1 cellular context compared by ENCODE assay signal in genomic region chr17:42964161-42964932, GRCh38.
A peak's percentile ranks its signal among the peaks of the same experiment; 100 is the strongest.
TF ChIP-seq lines count a peak whose summit lies in the region.

Gene AARSD1 (minus strand): TSS chr17:42964454. CDS start chr17:42964440, 14 bp downstream.

TF ChIP-seq in K562, 482 proteins besides CTCF, POLR2A, EP300 and RAD21 (continued from another document and continues in another):
- TF ChIP-seq CSDE1 (IDR thresholded peaks at IDR 0.05) (peak in 1 of 2 experiments; percentile 46; a peak in 1 of 4 replicates), PML (IDR thresholded peaks at IDR 0.05; ENCODE audit: low read length) (peak; percentile 71; the same call in 1 of the 2 replicates), ZBTB43 (CRISPR knock-in tag; IDR thresholded peaks at IDR 0.05) (no peak), NRF1 (conservative IDR thresholded peaks at IDR 0.05 in 1 of 2, IDR thresholded peaks at IDR 0.05 in 1 of 2) (peak; percentile 97), EP400 (IDR thresholded peaks at IDR 0.05) (peak; percentile 94), CBX1 (IDR thresholded peaks at IDR 0.05; ENCODE audit: low read depth) (0 out of 2 replicates have a peak, but pooled peaks have one; percentile 30), BRF1 (IDR thresholded peaks at IDR 0.05; ENCODE audit: borderline replicate concordance, extremely low read depth, insufficient read length) (no peak), PKNOX1 (IDR thresholded peaks at IDR 0.05) (peak; percentile 87), NR3C1 (CRISPR knock-in tag; IDR thresholded peaks at IDR 0.05) (no peak), RBFOX2 (IDR thresholded peaks at IDR 0.05; ENCODE audit: low read depth, low read length) (peak; percentile 87), GABPA (tag; conservative IDR thresholded peaks at IDR 0.05; ENCODE audit: low read depth) (no peak), TEAD4 (IDR thresholded peaks at IDR 0.05; ENCODE audit: low read length) (peak; percentile 63; the same call in 1 of the 2 replicates), TEAD4 (CRISPR knock-in tag; IDR thresholded peaks at IDR 0.05; ENCODE audit: borderline replicate concordance) (no peak), PBX2 (CRISPR knock-in tag; IDR thresholded peaks at IDR 0.05; ENCODE audit: low read depth) (no peak), PBX2 (tag; conservative IDR thresholded peaks at IDR 0.05; ENCODE audit: low read depth) (no peak), HCFC1 (IDR thresholded peaks at IDR 0.05; ENCODE audit: low read depth, low read length) (peak; percentile 67), RBBP5 (IDR thresholded peaks at IDR 0.05; ENCODE audit: borderline replicate concordance, insufficient read depth, low read length, poor library complexity, severe bottlenecking) (peak; percentile 38), ETS1 (conservative IDR thresholded peaks at IDR 0.05; ENCODE audit: control insufficient read depth, low read depth, low read length) (peak; percentile 60; the same call in 1 of the 2 replicates), CBFB (CRISPR knock-in tag; IDR thresholded peaks at IDR 0.05) (peak; percentile 52; the same call in 1 of the 2 replicates), ZBTB9 (CRISPR knock-in tag; IDR thresholded peaks at IDR 0.05) (no peak), BHLHE40 (IDR thresholded peaks at IDR 0.05; ENCODE audit: low read length) (peak; percentile 63; the same call in 1 of the 2 replicates), ZFP1 (CRISPR knock-in tag; IDR thresholded peaks at IDR 0.05) (no peak), TCF7L2 (IDR thresholded peaks at IDR 0.05; ENCODE audit: low read depth, low read length) (no peak), NR2C2 (CRISPR knock-in tag; IDR thresholded peaks at IDR 0.05) (no peak), NR2C2 (tag; IDR thresholded peaks at IDR 0.05) (peak; percentile 46; the same call in 1 of the 2 replicates), POLR2B (IDR thresholded peaks at IDR 0.05; ENCODE audit: low read depth, partially characterized antibody) (peak; percentile 95), HSF4 (CRISPR knock-in tag; IDR thresholded peaks at IDR 0.05; ENCODE audit: borderline replicate concordance) (no peak), CC2D1A (IDR thresholded peaks at IDR 0.05) (0 out of 2 replicates have a peak, but pooled peaks have one; percentile 43), SNRNP70 (optimal IDR thresholded peaks at IDR 0.05; ENCODE audit: low read depth, low read length) (no peak), ELF2 (CRISPR knock-in tag; IDR thresholded peaks at IDR 0.05) (no peak), AFF1 (IDR thresholded peaks at IDR 0.05; ENCODE audit: low read depth in 1 of 2, partially characterized antibody in 2 of 2) (peak in 1 of 2 experiments; percentile 12), MYC (IDR thresholded peaks at IDR 0.05; ENCODE audit: low read depth, low read length) (peak; percentile 90), MYC (CRISPR knock-in tag; IDR thresholded peaks at IDR 0.05; ENCODE audit: borderline replicate concordance, low read depth) (no peak), HMG20B (CRISPR knock-in tag; IDR thresholded peaks at IDR 0.05) (no peak), HES1 (IDR thresholded peaks at IDR 0.05; ENCODE audit: low read depth) (no peak; the same call in 1 of the 2 replicates), ZNF431 (CRISPR knock-in tag; IDR thresholded peaks at IDR 0.05) (no peak), TEAD2 (tag; IDR thresholded peaks at IDR 0.05) (0 out of 2 replicates have a peak, but pooled peaks have one; percentile 29), BRD9 (IDR thresholded peaks at IDR 0.05; ENCODE audit: low read depth, partially characterized antibody) (no peak), MXI1 (IDR thresholded peaks at IDR 0.05; ENCODE audit: low read depth, low read length) (peak; percentile 82), PHB (CRISPR knock-in tag; IDR thresholded peaks at IDR 0.05) (no peak), SMARCC2 (IDR thresholded peaks at IDR 0.05; ENCODE audit: low read depth) (no peak), CHD1 (IDR thresholded peaks at IDR 0.05; ENCODE audit: low read length) (no peak), BDP1 (IDR thresholded peaks at IDR 0.05; ENCODE audit: insufficient read depth, insufficient read length) (no peak), ZNF197 (CRISPR knock-in tag; IDR thresholded peaks at IDR 0.05; ENCODE audit: low read depth) (0 out of 2 replicates have a peak, but pooled peaks have one; percentile 56), ZNF175 (CRISPR knock-in tag; IDR thresholded peaks at IDR 0.05; ENCODE audit: low read depth) (0 out of 2 replicates have a peak, but pooled peaks have one; percentile 4), SMARCE1 (IDR thresholded peaks at IDR 0.05) (no peak), DACH1 (IDR thresholded peaks at IDR 0.05; ENCODE audit: partially characterized antibody) (no peak), ZBTB12 (CRISPR knock-in tag; IDR thresholded peaks at IDR 0.05) (peak; percentile 78), MAX (CRISPR knock-in tag; IDR thresholded peaks at IDR 0.05) (peak; percentile 87), TFAP4 (CRISPR knock-in tag; IDR thresholded peaks at IDR 0.05; ENCODE audit: borderline replicate concordance) (peak; percentile 60; the same call in 1 of the 2 replicates), FOXO4 (CRISPR knock-in tag; IDR thresholded peaks at IDR 0.05) (no peak), HNRNPUL1 (IDR thresholded peaks at IDR 0.05; ENCODE audit: low read length) (no peak), ZNF551 (CRISPR knock-in tag; IDR thresholded peaks at IDR 0.05) (no peak)
